In genomic region chr12:54047160-54047963, GRCh38 we compare ENCODE assay signal across 15 cellular contexts. TPM values are rescaled to one million over a fixed set of nuclear protein-coding genes. Genes with fewer than 3 reads are reported as not detected.
A peak's percentile ranks its signal among the peaks of the same experiment; 100 is the strongest.
DNase-seq lines count a peak whose midpoint lies in the region; ATAC-seq and TF ChIP-seq lines count a peak whose summit lies in the region.
"Had no signal": no experiment of that assay in that cellular context is flagged by ENCODE, and none has a peak within 500 bp of the region (broad histone marks: within the 10 kb centered on the region; RNA-seq: fewer than 3 reads in every experiment).

No MANE protein-coding gene starts in this region.

- 63 to 71% (median 66%) methylated on average over 59 to 61 of the region's 61 CpGs for WGBS in psoas muscle, 3 donors

- intact Hi-C loops in activated B cell treated with CpG ODN at 0.5 μM for 24 hours (cut with micrococcal nuclease), result loop anchor here (5.0 kb wide), 1 partner anchor 40 kb away; the partner anchor contains the start of gene HOXC8
- intact Hi-C loops in psoas muscle (cut with DNase I), result loop anchor here in 1 of 2 donors (5.0 kb wide), 1 partner anchor 125 kb away; no protein-coding TSS in a partner anchor

- H3K27ac Mint-ChIP-seq in GM23338, result no peak overlapping the region
- H3K27ac Mint-ChIP-seq in activated B cell treated with CpG ODN at 0.5 μM for 24 hours, result no peak overlapping the region

- ATAC-seq in GM23338 (peak; percentile 58), activated B cell treated with CpG ODN at 0.5 μM for 24 hours (ENCODE audit: low read depth) (no peak), psoas muscle (peak in 1 of 4 donors; percentile 48), HG03045 (IDR thresholded peaks at IDR 0.05; ENCODE audit: unreplicated experiment) (no peak)
- ATAC-seq: activated CD4-positive, CD25-positive, alpha-beta regulatory T cell treated with anti-CD3 and anti-CD28 coated beads, Interleukin-2, amount 50 U/mL, for 24 hours; HepG2 had no signal

- 0 out of 3 replicates have a peak overlapping the region, but pooled peaks have one; percentile 39 for H3K4me3 Mint-ChIP-seq in GM23338
- peak overlapping the region; percentile 56 for H3K4me3 Mint-ChIP-seq in activated B cell treated with CpG ODN at 0.5 μM for 24 hours

- DNase-seq in GM23338 (ENCODE audit: low spot score) (no peak), activated B cell treated with CpG ODN at 0.5 μM for 24 hours (no peak), fibroblast of mammary gland (ENCODE audit: low read depth) (no peak), psoas muscle (no peak), BE2C (no peak), RWPE1 (ENCODE audit: low spot score) (no peak)
- DNase-seq: effector memory CD4-positive, alpha-beta T cell; EL; NCI-H2227 treated with DMSO at 0.1 percent for 48 hours; stimulated activated CD4-positive, alpha-beta T cell treated with anti-CD3 and anti-CD28 coated beads, Interleukin-4, amount 100 ng/mL, for 24 hours; SW 1271 had no signal

- no peaks in the 10 kb centered on the region; the same call in 2 of the 3 replicates for H3K9me3 Mint-ChIP-seq in GM23338
- H3K9me3 Mint-ChIP-seq in activated B cell treated with CpG ODN at 0.5 μM for 24 hours, result no peaks in the 10 kb centered on the region

- H3K27me3 ChIP-seq in GM23338 (ENCODE audit: insufficient read depth) (peaks cover 100% of the 10 kb centered on the region), psoas muscle (ENCODE audit: insufficient read depth in 3 of 3, low read length in 2 of 3) (peaks cover 0 to 5% (median 0%) of the 10 kb centered on the region in 3 donors), BE2C (no peaks in the 10 kb centered on the region)

- no peaks in the 10 kb centered on the region for H3K79me2 ChIP-seq in GM23338 (replicated peaks; ENCODE audit: insufficient read depth)

- H3K27ac ChIP-seq in GM23338 (ENCODE audit: low read depth) (no peak overlapping the region), psoas muscle (no peak overlapping the region), RWPE1 (no peak overlapping the region)
- H3K27ac ChIP-seq: C4-2B had no signal

- H4K20me1 ChIP-seq in GM23338 (replicated peaks; ENCODE audit: insufficient read depth), result peaks cover 76% of the 10 kb centered on the region

- POLR2A ChIA-PET in activated B cell treated with CpG ODN at 0.5 μM for 24 hours (lab: Charles Lee) (no interaction called here), RWPE1 (lab: Yijun Ruan, JAX; ENCODE audit: low non-redundant PET) (no interaction called here)

- CTCF ChIA-PET in activated B cell treated with CpG ODN at 0.5 μM for 24 hours (lab: Charles Lee) (no interaction called here), RWPE1 (lab: Yijun Ruan, JAX) (interaction anchor here (1.1 kb wide), 1 partner anchor 160 kb away, joined by 3 read pairs; no protein-coding TSS in a partner anchor)

- peak overlapping the region; percentile 56; the same call in 1 of the 2 replicates for H2AFZ ChIP-seq in GM23338

- H3K36me3 ChIP-seq in GM23338 (ENCODE audit: insufficient read depth) (peaks cover 3% of the 10 kb centered on the region; the same call in 1 of the 2 replicates), psoas muscle (ENCODE audit: insufficient read depth in 1 of 2, low read depth in 1 of 2) (no peaks in the 10 kb centered on the region), BE2C (no peaks in the 10 kb centered on the region)

- H3K9me2 ChIP-seq in GM23338 (ENCODE audit: insufficient read depth), result no peaks in the 10 kb centered on the region

- TF ChIP-seq CTCF in GM23338 (conservative IDR thresholded peaks at IDR 0.05; ENCODE audit: low read depth in 2 of 2) (no peak), activated B cell treated with CpG ODN at 0.5 μM for 24 hours (IDR thresholded peaks at IDR 0.05) (no peak), fibroblast of mammary gland (conservative IDR thresholded peaks at IDR 0.05; ENCODE audit: control insufficient read depth, insufficient read depth, low read depth, low read length) (no peak), psoas muscle (IDR thresholded peaks at IDR 0.05) (no peak), BE2C (IDR thresholded peaks at IDR 0.05; ENCODE audit: low read depth, low read length) (no peak), RWPE1 (conservative IDR thresholded peaks at IDR 0.05; ENCODE audit: low read depth) (no peak)

- peak overlapping the region; percentile 62 for H3K4me2 ChIP-seq in GM23338

- H3K4me3 ChIP-seq in GM23338 (peak overlapping the region; percentile 41), fibroblast of mammary gland (ENCODE audit: control insufficient read depth, low read depth, low read length) (peak overlapping the region; percentile 28), psoas muscle (peak overlapping the region; percentile 4), BE2C (ENCODE audit: low read depth, low read length) (no peak overlapping the region)

- H3K4me1 Mint-ChIP-seq in GM23338, result peaks cover 24% of the 10 kb centered on the region
- peaks cover 31% of the 10 kb centered on the region for H3K4me1 Mint-ChIP-seq in activated B cell treated with CpG ODN at 0.5 μM for 24 hours

- H3K4me1 ChIP-seq in GM23338 (ENCODE audit: insufficient read depth), result peaks cover 51% of the 10 kb centered on the region
- no peaks in the 10 kb centered on the region for H3K4me1 ChIP-seq in psoas muscle
- peaks cover 25% of the 10 kb centered on the region for H3K4me1 ChIP-seq in BE2C

- H3K36me3 Mint-ChIP-seq in GM23338 (ENCODE audit: low read depth) (no peaks in the 10 kb centered on the region), activated B cell treated with CpG ODN at 0.5 μM for 24 hours (ENCODE audit: low read depth) (no peaks in the 10 kb centered on the region)

- peaks cover 100% of the 10 kb centered on the region for H3K27me3 Mint-ChIP-seq in GM23338 (ENCODE audit: insufficient read depth, low read depth, poor library complexity)
- peaks cover 73% of the 10 kb centered on the region for H3K27me3 Mint-ChIP-seq in activated B cell treated with CpG ODN at 0.5 μM for 24 hours

- H3F3A ChIP-seq in GM23338 (replicated peaks; ENCODE audit: low read depth), result peaks cover 46% of the 10 kb centered on the region

- no peaks in the 10 kb centered on the region for H3K9me3 ChIP-seq in psoas muscle
- H3K9me3 ChIP-seq in BE2C, result no peaks in the 10 kb centered on the region

TF ChIP-seq in GM23338, 12 proteins besides CTCF, POLR2A, EP300 and RAD21 (continues in another document):
- peak; percentile 90 for TF ChIP-seq EZH2phosphoT487 (IDR thresholded peaks at IDR 0.05; ENCODE audit: unreplicated experiment)
- no peak for TF ChIP-seq ZNF331 (CRISPR knock-in tag; IDR thresholded peaks at IDR 0.05; ENCODE audit: low read depth)
- TF ChIP-seq POLR2AphosphoS5 (IDR thresholded peaks at IDR 0.05; ENCODE audit: low read depth), result no peak
- no peak for TF ChIP-seq JUNB (IDR thresholded peaks at IDR 0.05; ENCODE audit: unreplicated experiment)
- peak; percentile 97 for TF ChIP-seq EZH2 (IDR thresholded peaks at IDR 0.05; ENCODE audit: low read depth, unreplicated experiment)
- TF ChIP-seq CREB1 (CRISPR knock-in tag; IDR thresholded peaks at IDR 0.05; ENCODE audit: low read depth), result no peak
- TF ChIP-seq STAT1 (IDR thresholded peaks at IDR 0.05; ENCODE audit: unreplicated experiment), result no peak
- no peak for TF ChIP-seq NANOG (IDR thresholded peaks at IDR 0.05; ENCODE audit: borderline replicate concordance)

RNA-seq across cellular contexts. Expression of gene HOXC4, which starts 6.3 kb away (rescaled TPM):
- not detected in 2 replicates for total RNA-seq in GM23338 (2014; rRNA removed; shearing (Covaris generic))
- polyA plus RNA-seq in GM23338 (2016; fragmentation: Nextera tagmentation; extraction: Ambion mirVana), result not detected in 2 replicates
- total RNA-seq in activated B cell treated with CpG ODN at 0.5 μM for 24 hours, result 4.3 and 4.8 TPM in 2 replicates
- total RNA-seq in psoas muscle, result 1 to 10 TPM; 1.6 to 4.7 (median 2.6) TPM
- 1 to 10 TPM in 2 of 3 donors, under 1 TPM in 1; 0.72 to 1.4 (median 1.1) TPM for polyA plus RNA-seq in psoas muscle
- 43.8 TPM for polyA plus RNA-seq in BE2C (2012; ENCODE audit: insufficient read depth, insufficient read length, low read depth)
- total RNA-seq: HepG2 had no signal
- polyA plus RNA-seq: HepG2 had no signal

RNA-seq across cellular contexts. Expression of gene HOXC5, which starts 14.5 kb away (rescaled TPM):
- total RNA-seq in GM23338 (2014; rRNA removed; shearing (Covaris generic)), result not detected in 2 replicates
- polyA plus RNA-seq in GM23338 (2016; fragmentation: Nextera tagmentation; extraction: Ambion mirVana), result not detected in 2 replicates
- total RNA-seq in activated B cell treated with CpG ODN at 0.5 μM for 24 hours, result not detected in 2 replicates
- total RNA-seq in psoas muscle, result 1 to 10 TPM in 2 of 4 donors, under 1 TPM in 2; 0.25 to 3.3 (median 1.1) TPM
- under 1 TPM; 0.03 to 0.58 (median 0.04) TPM for polyA plus RNA-seq in psoas muscle
- 8.1 TPM for polyA plus RNA-seq in BE2C (2012; ENCODE audit: insufficient read depth, insufficient read length, low read depth)
- total RNA-seq: HepG2 had no signal
- polyA plus RNA-seq: HepG2 had no signal

RNA-seq across cellular contexts. Expression of gene HOXC6, which starts 19.1 kb away (rescaled TPM):
- not detected in 2 replicates for total RNA-seq in GM23338 (2014; rRNA removed; shearing (Covaris generic))
- not detected in 2 replicates for polyA plus RNA-seq in GM23338 (2016; fragmentation: Nextera tagmentation; extraction: Ambion mirVana)
- not detected in 2 replicates for total RNA-seq in activated B cell treated with CpG ODN at 0.5 μM for 24 hours
- total RNA-seq in psoas muscle, result 10 to 100 TPM in 2 of 4 donors, 1 to 10 TPM in 2; 5.2 to 23.6 (median 12.5) TPM
- polyA plus RNA-seq in psoas muscle, result 1 to 10 TPM; 2.2 to 9.5 (median 4.7) TPM
- 45.2 TPM for polyA plus RNA-seq in BE2C (2012; ENCODE audit: insufficient read depth, insufficient read length, low read depth)
- total RNA-seq: HepG2 had no signal
- polyA plus RNA-seq: HepG2 had no signal

RNA-seq across cellular contexts. Expression of gene HOXC8, which starts 38.6 kb away (rescaled TPM):
- total RNA-seq in GM23338 (2014; rRNA removed; shearing (Covaris generic)), result not detected in 2 replicates
- polyA plus RNA-seq in GM23338 (2016; fragmentation: Nextera tagmentation; extraction: Ambion mirVana), result not detected in 2 replicates
- not detected in 2 replicates for total RNA-seq in activated B cell treated with CpG ODN at 0.5 μM for 24 hours
- 10 to 100 TPM in 1 of 4 donors, 1 to 10 TPM in 3; 6.7 to 10.2 (median 9.0) TPM for total RNA-seq in psoas muscle
- polyA plus RNA-seq in psoas muscle, result 1 to 10 TPM; 1.6 to 8.8 (median 3.3) TPM
- 24.8 TPM for polyA plus RNA-seq in BE2C (2012; ENCODE audit: insufficient read depth, insufficient read length, low read depth)
- total RNA-seq: HepG2 had no signal

RNA-seq across cellular contexts. Expression of gene HOXC9, which starts 47.4 kb away (rescaled TPM):
- total RNA-seq in GM23338 (2014; rRNA removed; shearing (Covaris generic)), result not detected in 2 replicates
- polyA plus RNA-seq in GM23338 (2016; fragmentation: Nextera tagmentation; extraction: Ambion mirVana), result not detected in 2 replicates
- not detected in 2 replicates for total RNA-seq in activated B cell treated with CpG ODN at 0.5 μM for 24 hours
- 10 to 100 TPM in 2 of 4 donors, 1 to 10 TPM in 2; 6.4 to 14.6 (median 9.2) TPM for total RNA-seq in psoas muscle
- 10 to 100 TPM in 2 of 3 donors, 1 to 10 TPM in 1; 8.8 to 31.1 (median 16.4) TPM for polyA plus RNA-seq in psoas muscle
- 33.9 TPM for polyA plus RNA-seq in BE2C (2012; ENCODE audit: insufficient read depth, insufficient read length, low read depth)
